Comparison of ENCODE assay signal across 8 cellular contexts in genomic region chr21:43728467-43729390, GRCh38. TPM values are rescaled to one million over a fixed set of nuclear protein-coding genes. Genes with fewer than 3 reads are reported as not detected.
DNase-seq lines count a peak whose midpoint lies in the region; ATAC-seq and TF ChIP-seq lines count a peak whose summit lies in the region.

No MANE protein-coding gene starts in this region.

- peak overlapping the region; percentile 99 for H3K4ac ChIP-seq in neuronal stem cell (ENCODE audit: low read length)

- H2AFZ ChIP-seq in neuronal stem cell (ENCODE audit: low read length), result peak overlapping the region; percentile 97

- no CpG with 5 or more reads among the region's 59 CpGs for WGBS in gastroesophageal sphincter (ENCODE audit: low coverage in 1 of 2), 2 donors
- no CpG with 5 or more reads among the region's 59 CpGs for WGBS in neuronal stem cell (ENCODE audit: extremely low coverage in 2 of 2, insufficient read length in 2 of 2, insufficient replicate concordance in 1 of 2), 2 donors

- H3K9me3 ChIP-seq in gastroesophageal sphincter (no peaks in the 10 kb centered on the region), neuronal stem cell (replicated peaks in 1 of 2; ENCODE audit: control insufficient read depth in 2 of 2, insufficient read depth in 1 of 2, low read depth in 1 of 2, low read length in 2 of 2) (peaks cover 0 to 3% of the 10 kb centered on the region in 2 donors), stomach smooth muscle (ENCODE audit: control insufficient read depth in 2 of 2, low read length in 2 of 2) (no peaks in the 10 kb centered on the region)

- H4K8ac ChIP-seq in neuronal stem cell (ENCODE audit: low read depth, low read length), result peak overlapping the region; percentile 30

- TF ChIP-seq EP300 in gastroesophageal sphincter (IDR thresholded peaks at IDR 0.05), result no peak

- H3K27me3 ChIP-seq in gastroesophageal sphincter, result no peaks in the 10 kb centered on the region
- no peaks in the 10 kb centered on the region for H3K27me3 ChIP-seq in neuronal stem cell (ENCODE audit: control insufficient read depth in 3 of 3, insufficient read depth in 3 of 3, low read depth in 1 of 3, low read length in 3 of 3)
- no peaks in the 10 kb centered on the region for H3K27me3 ChIP-seq in stomach smooth muscle (ENCODE audit: control insufficient read depth in 1 of 2, insufficient read depth in 2 of 2, low read length in 2 of 2)

- peak overlapping the region; percentile 97 for H2AK5ac ChIP-seq in neuronal stem cell (ENCODE audit: low read depth, low read length)

- peak overlapping the region; percentile 87 for H2BK120ac ChIP-seq in neuronal stem cell (ENCODE audit: low read depth, low read length)

- peak overlapping the region; percentile 93 for H3K9ac ChIP-seq in neuronal stem cell (ENCODE audit: low read depth, low read length, poor library complexity)
- H3K9ac ChIP-seq in stomach smooth muscle (ENCODE audit: low read length in 2 of 2), result peak overlapping the region; percentile 64 to 73

- H3K18ac ChIP-seq in neuronal stem cell (ENCODE audit: low read length), result peak overlapping the region; percentile 91

- H4K91ac ChIP-seq in neuronal stem cell (ENCODE audit: low read depth, low read length, poor library complexity), result peak overlapping the region; percentile 90

- no peak overlapping the region for H2BK5ac ChIP-seq in neuronal stem cell (ENCODE audit: low read length)

- H3K4me1 ChIP-seq in gastroesophageal sphincter, result peaks cover 3 to 82% (median 41%) of the 10 kb centered on the region in 3 donors
- peaks cover 5 to 13% of the 10 kb centered on the region in 2 donors for H3K4me1 ChIP-seq in neuronal stem cell (ENCODE audit: control insufficient read depth in 2 of 2, insufficient read depth in 1 of 2, low read depth in 1 of 2, low read length in 2 of 2)
- peaks cover 39% of the 10 kb centered on the region for H3K4me1 ChIP-seq in stomach smooth muscle (ENCODE audit: control insufficient read depth, insufficient read depth, low read length)

- H2BK15ac ChIP-seq in neuronal stem cell (ENCODE audit: low read length), result peak overlapping the region; percentile 88

- H3K27ac ChIP-seq in gastroesophageal sphincter, result peak overlapping the region; percentile 69 to 89 (median 84)
- peak overlapping the region; percentile 79 for H3K27ac ChIP-seq in neuronal stem cell (replicated peaks; ENCODE audit: low read length)
- peak overlapping the region; percentile 92 for H3K27ac ChIP-seq in stomach smooth muscle (ENCODE audit: low read length)

- peak overlapping the region; percentile 39 for H3K4me3 ChIP-seq in Jurkat, Clone E6-1 (ENCODE audit: low read length)
- H3K4me3 ChIP-seq in gastroesophageal sphincter, result peak overlapping the region; percentile 37 to 60
- peak overlapping the region; percentile 88 to 89 for H3K4me3 ChIP-seq in neuronal stem cell (ENCODE audit: low read length in 2 of 2)
- peak overlapping the region; percentile 76 for H3K4me3 ChIP-seq in stomach smooth muscle (ENCODE audit: low read length in 2 of 2)

- H3K36me3 ChIP-seq in gastroesophageal sphincter (peaks cover 0 to 7% of the 10 kb centered on the region in 2 donors), neuronal stem cell (replicated peaks in 1 of 2; ENCODE audit: control insufficient read depth in 2 of 2, insufficient read depth in 2 of 2, low read length in 2 of 2) (peaks cover 2 to 10% of the 10 kb centered on the region in 2 donors), stomach smooth muscle (ENCODE audit: control insufficient read depth in 2 of 2, insufficient read depth in 2 of 2, low read length in 2 of 2) (peaks cover 0 to 3% of the 10 kb centered on the region in 2 donors)

- peak; percentile 59 for DNase-seq in DMS79 (lab: John Stamatoyannopoulos, UW)
- peak; percentile 22 for DNase-seq in Jurkat, Clone E6-1 (ENCODE audit: low read depth, low spot score)
- peak; percentile 89 for DNase-seq in SK-N-DZ (ENCODE audit: low spot score)
- DNase-seq in activated naive CD4-positive, alpha-beta T cell treated with anti-CD3 and anti-CD28 coated beads, Interleukin-2, amount 50 U/mL, for 16 hours, result peak; percentile 66
- peak; percentile 71 for DNase-seq in neuronal stem cell (ENCODE audit: low spot score)

- peak overlapping the region; percentile 89 for H3K14ac ChIP-seq in neuronal stem cell (ENCODE audit: low read length)

- H3K4me2 ChIP-seq in neuronal stem cell (ENCODE audit: insufficient read depth, low read length, poor library complexity, severe bottlenecking), result peak overlapping the region; percentile 98

- H3K79me1 ChIP-seq in neuronal stem cell (ENCODE audit: low read depth, low read length), result peaks cover 10% of the 10 kb centered on the region

- peak in 2 of 4 experiments; percentile 11 to 73 for TF ChIP-seq CTCF in gastroesophageal sphincter (IDR thresholded peaks at IDR 0.05)

- H3K23ac ChIP-seq in neuronal stem cell (ENCODE audit: low read depth, low read length, poor library complexity), result peak overlapping the region; percentile 57

- TF ChIP-seq POLR2A in gastroesophageal sphincter (IDR thresholded peaks at IDR 0.05), result peak; percentile 42 to 50

- ATAC-seq in GM21619 (IDR thresholded peaks at IDR 0.05; ENCODE audit: unreplicated experiment) (peak; percentile 63), gastroesophageal sphincter (peak; percentile 90)

- H2BK12ac ChIP-seq in neuronal stem cell (ENCODE audit: low read length), result peak overlapping the region; percentile 84

RNA-seq across cellular contexts. Expression of gene PDXK, which starts 9.8 kb away (rescaled TPM):
- 49.0 TPM for polyA plus RNA-seq in Jurkat, Clone E6-1 (2012; ENCODE audit: insufficient read depth, insufficient read length)
- polyA plus RNA-seq in SK-N-DZ (2014; cell fraction: cytosol; rRNA removed), result 43.8 and 48.7 TPM in 2 replicates
- polyA plus RNA-seq in SK-N-DZ (2014; cell fraction: nucleus; rRNA removed), result 41.2 and 49.5 TPM in 2 replicates
- total RNA-seq in gastroesophageal sphincter, result 10 to 100 TPM; 24.4 to 42.2 (median 33.0) TPM
- polyA plus RNA-seq in neuronal stem cell (2013, experiment 1 of 2), result 29.4 TPM
- 26.2 TPM for polyA plus RNA-seq in neuronal stem cell (2013, experiment 2 of 2)

RNA-seq across cellular contexts. Expression of gene CSTB, which starts 47.4 kb away (rescaled TPM):
- 66.1 TPM for polyA plus RNA-seq in Jurkat, Clone E6-1 (2012; ENCODE audit: insufficient read depth, insufficient read length)
- polyA plus RNA-seq in SK-N-DZ (2014; cell fraction: cytosol; rRNA removed), result 8.0 and 9.6 TPM in 2 replicates
- polyA plus RNA-seq in SK-N-DZ (2014; cell fraction: nucleus; rRNA removed), result 7.8 and 9.3 TPM in 2 replicates
- 10 to 100 TPM in 3 of 4 donors, 1 to 10 TPM in 1; 8.9 to 22.2 (median 10.1) TPM for total RNA-seq in gastroesophageal sphincter
- polyA plus RNA-seq in neuronal stem cell (2013, experiment 1 of 2), result 86.0 TPM
- 88.8 TPM for polyA plus RNA-seq in neuronal stem cell (2013, experiment 2 of 2)

Comparison
In these comparisons a context has a peak if more than half of its experiments do, and no peak if none do; other contexts are left out.
1. Peak in every context shown above with its lines: DNase-seq, ATAC-seq, H3K4me3 ChIP-seq and H3K27ac ChIP-seq.
2. DNase-seq: peak in every context shown above with its lines; median percentile 89 in SK-N-DZ; 71 in neuronal stem cell; 66 in activated naive CD4-positive, alpha-beta T cell treated with anti-CD3 and anti-CD28 coated beads, Interleukin-2, amount 50 U/mL, for 16 hours; 59 in DMS79; 22 in Jurkat, Clone E6-1.